Comparison of ENCODE assay signal across 2 cellular contexts in the genomic region with DNA sequence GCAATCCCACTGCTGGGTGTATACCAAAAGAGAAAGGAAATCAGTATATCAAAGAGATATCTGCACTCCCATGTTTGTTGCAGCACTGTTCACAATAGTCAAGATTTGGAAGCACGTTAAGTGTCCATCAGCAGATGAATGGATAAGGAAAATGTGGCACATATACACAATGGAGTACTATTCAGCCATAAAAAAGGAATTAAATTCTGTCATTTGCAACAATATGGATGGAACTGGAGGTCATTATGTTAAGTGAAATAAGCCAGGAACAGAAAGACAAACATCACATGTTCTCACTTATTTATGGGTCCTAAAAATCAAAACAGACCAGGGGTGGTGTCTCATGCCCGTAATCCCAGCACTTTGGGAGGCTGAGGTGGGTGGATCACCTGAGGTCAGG. TPM values are rescaled to one million over a fixed set of nuclear protein-coding genes. Genes with fewer than 3 reads are reported as not detected.
"Had no signal": no experiment of that assay in that cellular context is flagged by ENCODE, and none has a peak within 500 bp of the region (broad histone marks: within the 10 kb centered on the region; RNA-seq: fewer than 3 reads in every experiment).

No MANE protein-coding gene starts in this region.

RNA-seq across cellular contexts. Expression of a gene that starts 17.4 kb away (rescaled TPM):
- total RNA-seq: HT-29 had no signal

RNA-seq across cellular contexts. Expression of a gene that starts 28.6 kb away (rescaled TPM):
- polyA plus RNA-seq: IgD-negative memory B cell had no signal
